Comparison of ENCODE assay signal across 8 cellular contexts in genomic region chr6:33199687-33200233, GRCh38. TPM values are rescaled to one million over a fixed set of nuclear protein-coding genes. Genes with fewer than 3 reads are reported as not detected.
DNase-seq lines count a peak whose midpoint lies in the region; ATAC-seq and TF ChIP-seq lines count a peak whose summit lies in the region.

No MANE protein-coding gene starts in this region.

- peaks cover 58% of the 10 kb centered on the region for H3K36me3 ChIP-seq in left ventricle myocardium inferior

- intact Hi-C loops in left ventricle myocardium inferior (cut with micrococcal nuclease) = no loop called here

- DNase-seq in CD1c-positive myeloid dendritic cell (ENCODE audit: extremely low spot score) (peak; percentile 87), RPMI8226 (peak; percentile 91), left ventricle myocardium inferior (peak; percentile 77), renal cortical epithelial cell (ENCODE audit: low read depth) (peak; percentile 37), DMS153 treated with DMSO at 0.1 percent for 48 hours (lab: John Stamatoyannopoulos, UW; ENCODE audit: unreplicated experiment) (no peak)
- peak; percentile 78 to 79 for DNase-seq in activated naive CD4-positive, alpha-beta T cell treated with anti-CD3 and anti-CD28 coated beads, Interleukin-2, amount 50 U/mL, for 72 hours (ENCODE audit: low spot score in 2 of 2)

- H3K27ac ChIP-seq in left ventricle myocardium inferior (replicated peaks) = peak overlapping the region; percentile 99

- H3K4me1 ChIP-seq in left ventricle myocardium inferior = peaks cover 93% of the 10 kb centered on the region

- peak overlapping the region; percentile 90 to 98 for H3K27ac Mint-ChIP-seq in activated naive CD4-positive, alpha-beta T cell treated with anti-CD3 and anti-CD28 coated beads, Interleukin-2, amount 50 U/mL, for 72 hours

- no peaks in the 10 kb centered on the region for H3K9me3 Mint-ChIP-seq in activated naive CD4-positive, alpha-beta T cell treated with anti-CD3 and anti-CD28 coated beads, Interleukin-2, amount 50 U/mL, for 72 hours

- peak; percentile 21 for ATAC-seq in GM19328 (IDR thresholded peaks at IDR 0.05; ENCODE audit: unreplicated experiment)
- ATAC-seq in HG03565 (IDR thresholded peaks at IDR 0.05; ENCODE audit: unreplicated experiment) = peak; percentile 16
- ATAC-seq in activated naive CD4-positive, alpha-beta T cell treated with anti-CD3 and anti-CD28 coated beads, Interleukin-2, amount 50 U/mL, for 72 hours = peak; percentile 50 to 56

- no peak for TF ChIP-seq CTCF in left ventricle myocardium inferior (IDR thresholded peaks at IDR 0.05; ENCODE audit: borderline replicate concordance)

- no peaks in the 10 kb centered on the region for H3K9me3 ChIP-seq in left ventricle myocardium inferior (replicated peaks)

- H3K27me3 ChIP-seq in left ventricle myocardium inferior (ENCODE audit: low read depth) = no peaks in the 10 kb centered on the region

- H3K36me3 Mint-ChIP-seq in activated naive CD4-positive, alpha-beta T cell treated with anti-CD3 and anti-CD28 coated beads, Interleukin-2, amount 50 U/mL, for 72 hours = peaks cover 40 to 62% of the 10 kb centered on the region in 2 donors

- peak overlapping the region; percentile 99 for H3K4me3 ChIP-seq in left ventricle myocardium inferior

RNA-seq across cellular contexts. Expression of gene RXRB, which starts 0.7 kb away (rescaled TPM):
- 10 to 100 TPM; 46.6 to 89.0 TPM for total RNA-seq in activated naive CD4-positive, alpha-beta T cell treated with anti-CD3 and anti-CD28 coated beads, Interleukin-2, amount 50 U/mL, for 72 hours
- total RNA-seq in left ventricle myocardium inferior (40.3 TPM), renal cortical epithelial cell (16.8 and 28.0 TPM in 2 replicates)

RNA-seq across cellular contexts. Expression of gene SLC39A7, which starts 0.9 kb away (rescaled TPM):
- total RNA-seq in activated naive CD4-positive, alpha-beta T cell treated with anti-CD3 and anti-CD28 coated beads, Interleukin-2, amount 50 U/mL, for 72 hours = 10 to 100 TPM; 45.8 to 78.2 TPM
- 50.5 TPM for total RNA-seq in left ventricle myocardium inferior
- total RNA-seq in renal cortical epithelial cell = 108 and 119 TPM in 2 replicates

RNA-seq across cellular contexts. Expression of gene HSD17B8, which starts 4.7 kb away (rescaled TPM):
- 10 to 100 TPM; 14.7 to 17.5 TPM for total RNA-seq in activated naive CD4-positive, alpha-beta T cell treated with anti-CD3 and anti-CD28 coated beads, Interleukin-2, amount 50 U/mL, for 72 hours
- 18.2 TPM for total RNA-seq in left ventricle myocardium inferior
- total RNA-seq in renal cortical epithelial cell = 11.2 and 26.0 TPM in 2 replicates

RNA-seq across cellular contexts. Expression of gene COL11A2, which starts 7.5 kb away (rescaled TPM):
- 1 to 10 TPM; 1.8 to 4.6 TPM for total RNA-seq in activated naive CD4-positive, alpha-beta T cell treated with anti-CD3 and anti-CD28 coated beads, Interleukin-2, amount 50 U/mL, for 72 hours
- total RNA-seq in left ventricle myocardium inferior = 1.3 TPM
- total RNA-seq in renal cortical epithelial cell = 0.17 and 0.20 TPM in 2 replicates

RNA-seq across cellular contexts. Expression of gene RING1, which starts 8.5 kb away (rescaled TPM):
- 10 to 100 TPM; 30.3 to 46.5 TPM for total RNA-seq in activated naive CD4-positive, alpha-beta T cell treated with anti-CD3 and anti-CD28 coated beads, Interleukin-2, amount 50 U/mL, for 72 hours
- total RNA-seq in left ventricle myocardium inferior (28.4 TPM), renal cortical epithelial cell (18.4 and 28.0 TPM in 2 replicates)
